20 cellular contexts compared by ENCODE assay signal in genomic region chr15:40310993-40311392, GRCh38. TPM values are rescaled to one million over a fixed set of nuclear protein-coding genes. Genes with fewer than 3 reads are reported as not detected.
DNase-seq lines count a peak whose midpoint lies in the region; ATAC-seq and TF ChIP-seq lines count a peak whose summit lies in the region.
"Had no signal": no experiment of that assay in that cellular context is flagged by ENCODE, and none has a peak within 500 bp of the region (broad histone marks: within the 10 kb centered on the region; RNA-seq: fewer than 3 reads in every experiment).

No MANE protein-coding gene starts in this region.

- no peak overlapping the region for H3K9ac ChIP-seq in mesenchymal stem cell (ENCODE audit: low read length)
- H3K9ac ChIP-seq: GM23248 had no signal

- no peak overlapping the region for H3K4me3 Mint-ChIP-seq in T-helper 2 cell treated with Interferon-gamma antibody and Interleukin-4, amounts not matched to agents 5 μg/mL and 100 μg/mL, for 36 hours
- H3K4me3 Mint-ChIP-seq in CD4-positive, alpha-beta memory T cell: peak overlapping the region in 1 of 8 donors; percentile 47
- H3K4me3 Mint-ChIP-seq: CD8-positive, alpha-beta T cell had no signal

- CTCF ChIA-PET in CD4-positive, alpha-beta memory T cell (lab: Charles Lee; ENCODE audit: partially characterized antibody): interaction anchor here (1.1 to 23.8 kb wide), 9 partner anchors 10 to 468 kb away, joined by 3 to 634 read pairs (median 57); partner anchors contain the start of genes ANKRD63, CCDC9B and INAFM2

- H3K27ac Mint-ChIP-seq in T-helper 2 cell treated with Interferon-gamma antibody and Interleukin-4, amounts not matched to agents 5 μg/mL and 100 μg/mL, for 36 hours: peak overlapping the region; percentile 39
- H3K27ac Mint-ChIP-seq in CD4-positive, alpha-beta memory T cell: peak overlapping the region in 4 of 7 donors; percentile 8 to 77 (median 62)
- H3K27ac Mint-ChIP-seq: CD8-positive, alpha-beta T cell had no signal

- no peak for TF ChIP-seq CTCF in upper lobe of right lung (IDR thresholded peaks at IDR 0.05)

- H3K4me1 Mint-ChIP-seq in T-helper 2 cell treated with Interferon-gamma antibody and Interleukin-4, amounts not matched to agents 5 μg/mL and 100 μg/mL, for 36 hours (ENCODE audit: low read depth): peaks cover 27% of the 10 kb centered on the region
- peaks cover 24 to 52% (median 33%) of the 10 kb centered on the region in 4 donors for H3K4me1 Mint-ChIP-seq in CD4-positive, alpha-beta memory T cell

- H3K4me3 ChIP-seq in CD4-positive, alpha-beta memory T cell (ENCODE audit: low read length in 2 of 2): no peak overlapping the region
- H3K4me3 ChIP-seq in mesenchymal stem cell (ENCODE audit: insufficient read depth in 1 of 2, low read depth in 1 of 2, low read length in 2 of 2): no peak overlapping the region
- no peak overlapping the region for H3K4me3 ChIP-seq in upper lobe of right lung
- H3K4me3 ChIP-seq: GM23248 had no signal

- no peak overlapping the region for H3K4me2 ChIP-seq in mesenchymal stem cell (ENCODE audit: low read length, poor library complexity, severe bottlenecking)

- peaks cover 34% of the 10 kb centered on the region for H3K4me1 ChIP-seq in CD4-positive, alpha-beta memory T cell (ENCODE audit: insufficient read depth, low read length)
- H3K4me1 ChIP-seq in mesenchymal stem cell (ENCODE audit: control insufficient read depth, insufficient read depth, low read depth, low read length) (peaks cover 20% of the 10 kb centered on the region), upper lobe of right lung (peaks cover 25% of the 10 kb centered on the region)

- intact Hi-C loops in CD4-positive, alpha-beta memory T cell (cut with micrococcal nuclease): loop anchor here (1.0 kb wide), 1 partner anchor 32 kb away; no protein-coding TSS in a partner anchor
- intact Hi-C loops in upper lobe of right lung (cut with DNase I): no loop called here

- H2BK15ac ChIP-seq in mesenchymal stem cell (ENCODE audit: low read depth, poor library complexity, severe bottlenecking): no peak overlapping the region

- peak overlapping the region; percentile 25 for H4K91ac ChIP-seq in mesenchymal stem cell (ENCODE audit: low read length)

- no peaks in the 10 kb centered on the region for H3K9me3 Mint-ChIP-seq in T-helper 2 cell treated with Interferon-gamma antibody and Interleukin-4, amounts not matched to agents 5 μg/mL and 100 μg/mL, for 36 hours
- no peaks in the 10 kb centered on the region for H3K9me3 Mint-ChIP-seq in CD4-positive, alpha-beta memory T cell
- H3K9me3 Mint-ChIP-seq: CD8-positive, alpha-beta T cell had no signal

- peaks cover 42% of the 10 kb centered on the region for H3K27me3 Mint-ChIP-seq in T-helper 2 cell treated with Interferon-gamma antibody and Interleukin-4, amounts not matched to agents 5 μg/mL and 100 μg/mL, for 36 hours (ENCODE audit: low read depth)
- H3K27me3 Mint-ChIP-seq in CD4-positive, alpha-beta memory T cell: no peaks in the 10 kb centered on the region

- peak overlapping the region in 1 of 2 experiments; percentile 53 for H3K14ac ChIP-seq in mesenchymal stem cell (ENCODE audit: low read length in 2 of 2)

- no peak overlapping the region for H3K27ac ChIP-seq in CD4-positive, alpha-beta memory T cell (ENCODE audit: low read depth, low read length)
- H3K27ac ChIP-seq in mesenchymal stem cell (ENCODE audit: low read length, poor library complexity, severe bottlenecking) (no peak overlapping the region), upper lobe of right lung (no peak overlapping the region)
- H3K27ac ChIP-seq: 22Rv1, GM23248, HL-60 had no signal

- no peak overlapping the region for H2AFZ ChIP-seq in mesenchymal stem cell (ENCODE audit: low read depth, low read length)
- H2AFZ ChIP-seq: GM23248 had no signal

- H2BK5ac ChIP-seq in mesenchymal stem cell (ENCODE audit: low read depth, low read length, poor library complexity, severe bottlenecking): no peak overlapping the region

- POLR2A ChIA-PET in CD4-positive, alpha-beta memory T cell (lab: Charles Lee; ENCODE audit: partially characterized antibody): interaction anchor here (1.4 to 6.8 kb wide), 4 partner anchors 12 to 32 kb away, joined by 4 to 67 read pairs (median 36); partner anchors contain the start of gene ANKRD63

- H3K79me1 ChIP-seq in mesenchymal stem cell (replicated peaks; ENCODE audit: low read length, poor library complexity, severe bottlenecking): no peaks in the 10 kb centered on the region

- no peak overlapping the region for H3K4ac ChIP-seq in mesenchymal stem cell (ENCODE audit: low read depth in 1 of 2, low read length in 2 of 2)

- H3K36me3 Mint-ChIP-seq in T-helper 2 cell treated with Interferon-gamma antibody and Interleukin-4, amounts not matched to agents 5 μg/mL and 100 μg/mL, for 36 hours (ENCODE audit: low read depth): peaks cover 2% of the 10 kb centered on the region
- H3K36me3 Mint-ChIP-seq in CD4-positive, alpha-beta memory T cell: peaks cover 0 to 12% of the 10 kb centered on the region in 2 donors

- DNase-seq in T-helper 2 cell treated with Interferon-gamma antibody and Interleukin-4, amounts not matched to agents 5 μg/mL and 100 μg/mL, for 36 hours (ENCODE audit: low spot score): no peak
- DNase-seq in T-helper 2 cell (no peak), mesenchymal stem cell (no peak), upper lobe of right lung (peak; percentile 40), NCI-H187 (lab: John Stamatoyannopoulos, UW) (no peak), NCI-H2171 (lab: John Stamatoyannopoulos, UW) (no peak)
- DNase-seq in CD4-positive, alpha-beta memory T cell: no peak
- DNase-seq: AML-193; C1 segment of cervical spinal cord; CD8-positive, alpha-beta T cell; COR-L47; DMS153; DMS79 treated with DMSO at 0.1 percent for 48 hours; EL; GM23248; H7 had no signal

- ATAC-seq in upper lobe of right lung (no peak), HG03354 (IDR thresholded peaks at IDR 0.05; ENCODE audit: poor library complexity, severe bottlenecking, unreplicated experiment) (no peak)
- ATAC-seq: CD8-positive, alpha-beta T cell had no signal

- H2BK120ac ChIP-seq in mesenchymal stem cell (ENCODE audit: low read depth, low read length): no peak overlapping the region

- H3K18ac ChIP-seq in mesenchymal stem cell (ENCODE audit: low read depth in 1 of 2, low read length in 2 of 2): no peak overlapping the region

- no peak overlapping the region for H4K8ac ChIP-seq in mesenchymal stem cell (ENCODE audit: low read length)

- 48% methylated on average over 3 of the region's 3 CpGs for WGBS in mesenchymal stem cell

- no peak overlapping the region for H3K23ac ChIP-seq in mesenchymal stem cell (ENCODE audit: low read length in 2 of 2)

- no peaks in the 10 kb centered on the region for H3K36me3 ChIP-seq in CD4-positive, alpha-beta memory T cell (ENCODE audit: insufficient read depth, low read length)
- no peaks in the 10 kb centered on the region for H3K36me3 ChIP-seq in mesenchymal stem cell (ENCODE audit: control insufficient read depth in 1 of 2, insufficient read depth in 2 of 2, low read depth in 1 of 2, low read length in 2 of 2)
- no peaks in the 10 kb centered on the region for H3K36me3 ChIP-seq in upper lobe of right lung

- peak overlapping the region in 1 of 2 experiments; percentile 73 for H2BK12ac ChIP-seq in mesenchymal stem cell (ENCODE audit: low read length in 2 of 2)

- H2AK5ac ChIP-seq in mesenchymal stem cell (ENCODE audit: low read length, severe bottlenecking): no peak overlapping the region

- no peaks in the 10 kb centered on the region for H3K27me3 ChIP-seq in CD4-positive, alpha-beta memory T cell (ENCODE audit: insufficient read depth, low read length)
- H3K27me3 ChIP-seq in mesenchymal stem cell (ENCODE audit: control insufficient read depth in 1 of 2, insufficient read depth in 1 of 2, low read length in 2 of 2): peaks cover 47 to 64% of the 10 kb centered on the region in 2 experiments
- no peaks in the 10 kb centered on the region for H3K27me3 ChIP-seq in upper lobe of right lung

- no peaks in the 10 kb centered on the region for H3K9me3 ChIP-seq in CD4-positive, alpha-beta memory T cell (ENCODE audit: control insufficient read depth in 1 of 2, low read length in 2 of 2)
- H3K9me3 ChIP-seq in mesenchymal stem cell (ENCODE audit: control insufficient read depth, low read length) (no peaks in the 10 kb centered on the region), upper lobe of right lung (no peaks in the 10 kb centered on the region)

RNA-seq across cellular contexts. Expression of gene PLCB2, which starts 3.3 kb away (rescaled TPM):
- 100 to 1,000 TPM; 211 to 219 TPM for total RNA-seq in CD4-positive, alpha-beta memory T cell
- 10 to 100 TPM; 22.6 to 37.5 TPM for polyA plus RNA-seq in CD4-positive, alpha-beta memory T cell
- polyA plus RNA-seq in mesenchymal stem cell (2013, experiment 1 of 2): 14.0 TPM
- polyA plus RNA-seq in mesenchymal stem cell (2013, experiment 2 of 2): 13.9 TPM
- total RNA-seq in upper lobe of right lung: 61.2 TPM

RNA-seq across cellular contexts. Expression of gene INAFM2, which starts 12.5 kb away (rescaled TPM):
- total RNA-seq in CD4-positive, alpha-beta memory T cell: 1 to 10 TPM; 7.2 to 7.5 TPM
- polyA plus RNA-seq in CD4-positive, alpha-beta memory T cell: 1 to 10 TPM in 1 of 2 donors, under 1 TPM in 1; 0.08 to 2.8 TPM
- polyA plus RNA-seq in mesenchymal stem cell (2013, experiment 1 of 2): 75.5 TPM
- polyA plus RNA-seq in mesenchymal stem cell (2013, experiment 2 of 2): 80.9 TPM
- total RNA-seq in upper lobe of right lung: 39.5 TPM

RNA-seq across cellular contexts. Expression of gene ANKRD63, which starts 28.1 kb away (rescaled TPM):
- total RNA-seq in CD4-positive, alpha-beta memory T cell: not detected
- polyA plus RNA-seq in CD4-positive, alpha-beta memory T cell: not detected
- not detected for polyA plus RNA-seq in mesenchymal stem cell (2013, experiment 1 of 2)
- polyA plus RNA-seq in mesenchymal stem cell (2013, experiment 2 of 2): not detected
- total RNA-seq in upper lobe of right lung: not detected
- total RNA-seq: CD8-positive, alpha-beta T cell; GM23248 had no signal
- polyA plus RNA-seq: GM23248 had no signal

RNA-seq across cellular contexts. Expression of gene CCDC9B, which starts 29.7 kb away (rescaled TPM):
- total RNA-seq in CD4-positive, alpha-beta memory T cell: 1 to 10 TPM; 2.6 to 5.1 TPM
- polyA plus RNA-seq in CD4-positive, alpha-beta memory T cell: under 1 TPM in 1 of 2 donors, not detected in 1; 0.53 TPM
- 34.5 TPM for polyA plus RNA-seq in mesenchymal stem cell (2013, experiment 1 of 2)
- polyA plus RNA-seq in mesenchymal stem cell (2013, experiment 2 of 2): 31.6 TPM
- 72.5 TPM for total RNA-seq in upper lobe of right lung

RNA-seq across cellular contexts. Expression of gene PHGR1, which starts 39.8 kb away (rescaled TPM):
- total RNA-seq in CD4-positive, alpha-beta memory T cell: not detected
- polyA plus RNA-seq in CD4-positive, alpha-beta memory T cell: not detected
- polyA plus RNA-seq in mesenchymal stem cell (2013, experiment 1 of 2): not detected
- polyA plus RNA-seq in mesenchymal stem cell (2013, experiment 2 of 2): not detected
- not detected for total RNA-seq in upper lobe of right lung
- total RNA-seq: A673; CD8-positive, alpha-beta T cell; GM23248; H7 had no signal
- polyA plus RNA-seq: GM23248 had no signal
